Comparison of ENCODE assay signal across 15 cellular contexts in genomic region chr5:106862450-106863193, GRCh38.
DNase-seq lines count a peak whose midpoint lies in the region; ATAC-seq and TF ChIP-seq lines count a peak whose summit lies in the region.
"Had no signal": no experiment of that assay in that cellular context is flagged by ENCODE, and none has a peak within 500 bp of the region (broad histone marks: within the 10 kb centered on the region; RNA-seq: fewer than 3 reads in every experiment).

No MANE protein-coding gene starts in this region.

- H3K9ac ChIP-seq in DND-41 (ENCODE audit: low read depth, low read length) = no peak overlapping the region

- H3K4me1 Mint-ChIP-seq in stimulated activated effector memory CD8-positive, alpha-beta T cell treated with anti-CD3 and anti-CD28 coated beads, Interleukin-12 subunit alpha, Interleukin-12 subunit beta, amount 100 ng/mL, for 72 hours = no peaks in the 10 kb centered on the region

- no peaks in the 10 kb centered on the region for H3K9me3 ChIP-seq in DND-41 (ENCODE audit: insufficient read depth, low read length, severe bottlenecking)

- H3K4me3 ChIP-seq in DND-41 (ENCODE audit: low read depth in 1 of 2, low read length in 2 of 2) (no peak overlapping the region), kidney epithelial cell (ENCODE audit: low read depth, low read length) (no peak overlapping the region)

- H3K9me3 Mint-ChIP-seq in stimulated activated effector memory CD8-positive, alpha-beta T cell treated with anti-CD3 and anti-CD28 coated beads, Interleukin-12 subunit alpha, Interleukin-12 subunit beta, amount 100 ng/mL, for 72 hours = no peaks in the 10 kb centered on the region
- H3K9me3 Mint-ChIP-seq: activated CD4-positive, alpha-beta memory T cell treated with anti-CD3 and anti-CD28 coated beads for 36 hours had no signal

- H3K27ac ChIP-seq in DND-41 (ENCODE audit: low read length) = no peak overlapping the region
- H3K27ac ChIP-seq: epithelial cell of prostate had no signal

- H2AFZ ChIP-seq in DND-41 (ENCODE audit: low read depth, low read length) = no peak overlapping the region

- no peaks in the 10 kb centered on the region for H3K27me3 ChIP-seq in DND-41 (ENCODE audit: insufficient read depth, low read length, poor library complexity)
- H3K27me3 ChIP-seq in kidney epithelial cell (ENCODE audit: control insufficient read depth, insufficient read depth, low read length) = no peaks in the 10 kb centered on the region

- peak; percentile 66 for ATAC-seq in DND-41 (ENCODE audit: insufficient read depth, low read depth)
- ATAC-seq in stimulated activated effector memory CD8-positive, alpha-beta T cell treated with anti-CD3 and anti-CD28 coated beads, Interleukin-12 subunit alpha, Interleukin-12 subunit beta, amount 100 ng/mL, for 72 hours = no peak

- H3K4me2 ChIP-seq in DND-41 (ENCODE audit: insufficient read depth, low read length) = no peak overlapping the region

- TF ChIP-seq CTCF in DND-41 (IDR thresholded peaks at IDR 0.05; ENCODE audit: borderline replicate concordance, extremely low read depth, low read length, poor library complexity, severe bottlenecking) = no peak
- TF ChIP-seq CTCF in kidney epithelial cell (IDR thresholded peaks at IDR 0.05; ENCODE audit: insufficient read depth, low read length, poor library complexity, severe bottlenecking) = no peak

- H3K27ac Mint-ChIP-seq in stimulated activated effector memory CD8-positive, alpha-beta T cell treated with anti-CD3 and anti-CD28 coated beads, Interleukin-12 subunit alpha, Interleukin-12 subunit beta, amount 100 ng/mL, for 72 hours = no peak overlapping the region
- H3K27ac Mint-ChIP-seq: activated CD4-positive, alpha-beta memory T cell treated with anti-CD3 and anti-CD28 coated beads for 36 hours had no signal

- H4K20me1 ChIP-seq in DND-41 (ENCODE audit: insufficient read depth, low read length) = no peaks in the 10 kb centered on the region

- H3K4me3 Mint-ChIP-seq in stimulated activated effector memory CD8-positive, alpha-beta T cell treated with anti-CD3 and anti-CD28 coated beads, Interleukin-12 subunit alpha, Interleukin-12 subunit beta, amount 100 ng/mL, for 72 hours = no peak overlapping the region
- H3K4me3 Mint-ChIP-seq: activated CD4-positive, alpha-beta memory T cell treated with anti-CD3 and anti-CD28 coated beads for 36 hours had no signal

- DNase-seq in DND-41 (peak; percentile 45), HT1080 (ENCODE audit: low read depth) (peak; percentile 78), UCSD-AML1 (lab: John Stamatoyannopoulos, UW; ENCODE audit: unreplicated experiment) (peak; percentile 12), kidney epithelial cell (ENCODE audit: low read depth) (peak; percentile 23), C1 segment of cervical spinal cord (lab: John Stamatoyannopoulos, UW) (no peak), HEK293T (ENCODE audit: extremely low spot score) (no peak)
- no peak for DNase-seq in stimulated activated CD8-positive, alpha-beta memory T cell treated with anti-CD3 and anti-CD28 coated beads, Interleukin-4, amount 100 ng/mL, for 48 hours
- no peak for DNase-seq in stimulated activated effector memory CD8-positive, alpha-beta T cell treated with anti-CD3 and anti-CD28 coated beads, Interleukin-12 subunit alpha, Interleukin-12 subunit beta, amount 100 ng/mL, for 72 hours (ENCODE audit: low spot score in 2 of 2)
- DNase-seq: activated CD4-positive, alpha-beta memory T cell treated with anti-CD3 and anti-CD28 coated beads for 36 hours; COR-L47; kidney glomerular epithelial cell; NCI-H345; stimulated activated CD4-positive, alpha-beta T cell treated with anti-CD3 and anti-CD28 coated beads, Interleukin-4, amount 100 ng/mL, for 24 hours; substantia nigra had no signal

- POLR2A ChIA-PET in HEK293T (lab: Yijun Ruan, JAX) = no interaction called here

- no peaks in the 10 kb centered on the region for H3K79me2 ChIP-seq in DND-41 (ENCODE audit: insufficient read depth, low read length)

- CTCF ChIA-PET in HEK293T (lab: Yijun Ruan, JAX) = no interaction called here

- H3K36me3 ChIP-seq in DND-41 (ENCODE audit: insufficient read depth, low read length) (no peaks in the 10 kb centered on the region), kidney epithelial cell (ENCODE audit: control insufficient read depth, insufficient read depth, low read length) (no peaks in the 10 kb centered on the region)

- no peaks in the 10 kb centered on the region for H3K36me3 Mint-ChIP-seq in stimulated activated effector memory CD8-positive, alpha-beta T cell treated with anti-CD3 and anti-CD28 coated beads, Interleukin-12 subunit alpha, Interleukin-12 subunit beta, amount 100 ng/mL, for 72 hours
- H3K36me3 Mint-ChIP-seq: activated CD4-positive, alpha-beta memory T cell treated with anti-CD3 and anti-CD28 coated beads for 36 hours had no signal

- H3K4me1 ChIP-seq in DND-41 (ENCODE audit: insufficient read depth, low read length) = peaks cover 34% of the 10 kb centered on the region

TF ChIP-seq in HEK293T, 16 proteins besides CTCF, POLR2A, EP300 and RAD21:
- TF ChIP-seq ARNT (IDR thresholded peaks at IDR 0.05) = no peak
- no peak for TF ChIP-seq SP1 (IDR thresholded peaks at IDR 0.05)

Comparison
In these comparisons a context has a peak if more than half of its experiments do, and no peak if none do; other contexts are left out.
1. DNase-seq: peak in DND-41 (single experiment), HT1080 (single experiment), UCSD-AML1 (single experiment) and kidney epithelial cell (single experiment); none in C1 segment of cervical spinal cord (0 of 14), stimulated activated CD8-positive, alpha-beta memory T cell treated with anti-CD3 and anti-CD28 coated beads, Interleukin-4, amount 100 ng/mL, for 48 hours (single experiment), HEK293T (single experiment) and stimulated activated effector memory CD8-positive, alpha-beta T cell treated with anti-CD3 and anti-CD28 coated beads, Interleukin-12 subunit alpha, Interleukin-12 subunit beta, amount 100 ng/mL, for 72 hours (0 of 2).